17 cellular contexts compared by ENCODE assay signal in the genomic region with DNA sequence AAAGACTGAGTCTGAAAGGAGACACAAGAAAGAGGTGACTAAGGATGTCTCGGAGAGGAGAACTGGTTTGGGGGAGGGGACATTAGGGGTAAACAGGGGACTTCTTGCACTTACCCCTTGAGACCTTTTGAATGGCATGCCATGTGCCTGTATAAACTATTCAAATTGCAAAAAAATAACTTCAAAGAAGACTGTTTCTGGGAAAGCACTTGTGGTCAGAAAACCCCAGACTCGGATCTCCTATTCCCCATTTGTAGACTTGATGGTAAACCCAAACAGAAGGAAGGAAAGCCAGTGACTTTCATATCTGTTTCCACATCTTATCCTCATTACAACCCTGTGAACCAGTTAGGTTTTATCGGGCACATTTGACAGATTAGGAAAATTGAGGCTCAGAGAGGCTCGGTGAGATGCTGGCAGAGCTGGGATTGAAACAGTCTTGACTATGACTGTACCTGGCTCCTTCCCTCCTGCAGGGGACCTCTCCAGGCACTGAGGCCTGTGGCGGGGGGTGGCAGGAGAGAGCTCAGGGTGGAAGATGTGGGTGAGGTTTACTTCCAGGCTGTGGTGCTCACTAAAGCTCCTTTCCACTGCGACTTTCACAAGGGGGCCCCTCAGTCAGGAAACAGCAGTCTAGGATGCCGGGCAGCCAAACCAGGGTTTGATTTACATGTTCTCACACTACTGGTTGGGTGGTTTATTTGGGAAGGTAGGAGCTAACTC. TPM values are rescaled to one million over a fixed set of nuclear protein-coding genes. Genes with fewer than 3 reads are reported as not detected.
DNase-seq lines count a peak whose midpoint lies in the region; ATAC-seq and TF ChIP-seq lines count a peak whose summit lies in the region.
"Had no signal": no experiment of that assay in that cellular context is flagged by ENCODE, and none has a peak within 500 bp of the region (broad histone marks: within the 10 kb centered on the region; RNA-seq: fewer than 3 reads in every experiment).

No MANE protein-coding gene starts in this region.

- H3K9me3 Mint-ChIP-seq in activated naive CD4-positive, alpha-beta T cell treated with anti-CD3 and anti-CD28 coated beads for 36 hours = no peaks in the 10 kb centered on the region
- no peaks in the 10 kb centered on the region for H3K9me3 Mint-ChIP-seq in activated CD8-positive, alpha-beta T cell treated with anti-CD3 and anti-CD28 coated beads for 36 hours

- POLR2A ChIA-PET in activated CD8-positive, alpha-beta T cell treated with anti-CD3 and anti-CD28 coated beads for 36 hours (lab: Charles Lee) = no interaction called here

- peak overlapping the region; percentile 5 for H3K27ac Mint-ChIP-seq in activated naive CD4-positive, alpha-beta T cell treated with anti-CD3 and anti-CD28 coated beads for 36 hours
- no peak overlapping the region for H3K27ac Mint-ChIP-seq in activated CD8-positive, alpha-beta T cell treated with anti-CD3 and anti-CD28 coated beads for 36 hours

- H3K4me3 ChIP-seq in foreskin fibroblast (ENCODE audit: low read depth in 1 of 2, low read length in 2 of 2) = no peak overlapping the region
- H3K4me3 ChIP-seq: gastroesophageal sphincter, prostate gland, transverse colon had no signal

- intact Hi-C loops in activated naive CD4-positive, alpha-beta T cell treated with anti-CD3 and anti-CD28 coated beads for 36 hours (cut with micrococcal nuclease) = no loop called here
- intact Hi-C loops in activated CD8-positive, alpha-beta T cell treated with anti-CD3 and anti-CD28 coated beads for 36 hours (cut with micrococcal nuclease) = no loop called here

- CTCF ChIA-PET in activated naive CD4-positive, alpha-beta T cell treated with anti-CD3 and anti-CD28 coated beads for 36 hours (lab: Charles Lee) = interaction anchor here (1.2 to 1.5 kb wide), 2 partner anchors 30 to 125 kb away, joined by 3 to 5 read pairs; no protein-coding TSS in a partner anchor
- CTCF ChIA-PET in activated CD8-positive, alpha-beta T cell treated with anti-CD3 and anti-CD28 coated beads for 36 hours (lab: Charles Lee) = interaction anchor here (1.1 to 2.0 kb wide), 3 partner anchors 9 to 126 kb away, joined by 5 to 12 read pairs (median 5); no protein-coding TSS in a partner anchor

- H3K4me1 Mint-ChIP-seq in activated naive CD4-positive, alpha-beta T cell treated with anti-CD3 and anti-CD28 coated beads for 36 hours (ENCODE audit: low read depth) = peaks cover 13% of the 10 kb centered on the region
- H3K4me1 Mint-ChIP-seq in activated CD8-positive, alpha-beta T cell treated with anti-CD3 and anti-CD28 coated beads for 36 hours (ENCODE audit: low read depth) = peaks cover 16% of the 10 kb centered on the region

- peak; percentile 46 for ATAC-seq in activated CD8-positive, alpha-beta T cell treated with anti-CD3 and anti-CD28 coated beads for 36 hours
- ATAC-seq in stimulated activated naive CD8-positive, alpha-beta T cell treated with anti-CD3 and anti-CD28 coated beads, Interleukin-15, Interleukin-2, amounts not matched to agents 100 U/mL and 50 U/mL, for 24 hours = peak; percentile 44
- ATAC-seq: gastroesophageal sphincter, PC-3 had no signal

- H3K4me3 Mint-ChIP-seq in activated naive CD4-positive, alpha-beta T cell treated with anti-CD3 and anti-CD28 coated beads for 36 hours = no peak overlapping the region
- H3K4me3 Mint-ChIP-seq in activated CD8-positive, alpha-beta T cell treated with anti-CD3 and anti-CD28 coated beads for 36 hours = no peak overlapping the region

- DNase-seq in activated naive CD4-positive, alpha-beta T cell treated with anti-CD3 and anti-CD28 coated beads for 36 hours = peak; percentile 40
- no peak for DNase-seq in activated naive CD4-positive, alpha-beta T cell treated with Interleukin-2 at 50 U/mL for 16 hours
- DNase-seq in KG1 (lab: John Stamatoyannopoulos, UW) = peak; percentile 47
- peak; percentile 35 for DNase-seq in activated CD8-positive, alpha-beta T cell treated with anti-CD3 and anti-CD28 coated beads for 36 hours
- DNase-seq in stimulated activated naive CD8-positive, alpha-beta T cell treated with anti-CD3 and anti-CD28 coated beads, Interleukin-15, Interleukin-2, amounts not matched to agents 100 U/mL and 50 U/mL, for 24 hours = no peak
- DNase-seq in foreskin fibroblast = no peak
- no peak for DNase-seq in cerebellar cortex (ENCODE audit: low spot score)
- DNase-seq in HT-29 (ENCODE audit: low spot score) = no peak
- DNase-seq: activated CD4-positive, alpha-beta T cell treated with anti-CD3 and anti-CD28 coated beads, Interleukin-2, amount 50 U/mL, for 4 hours; activated gamma-delta T cell; GOT3; islet precursor cell; NCI-H2171 treated with DMSO at 0.1 percent for 48 hours; PC-3; transverse colon had no signal

- no peaks in the 10 kb centered on the region for H3K36me3 Mint-ChIP-seq in activated naive CD4-positive, alpha-beta T cell treated with anti-CD3 and anti-CD28 coated beads for 36 hours (ENCODE audit: low read depth)
- H3K36me3 Mint-ChIP-seq in activated CD8-positive, alpha-beta T cell treated with anti-CD3 and anti-CD28 coated beads for 36 hours (ENCODE audit: low read depth) = no peaks in the 10 kb centered on the region

- TF ChIP-seq CTCF in activated CD8-positive, alpha-beta T cell treated with anti-CD3 and anti-CD28 coated beads for 36 hours (IDR thresholded peaks at IDR 0.05) = no peak
- TF ChIP-seq CTCF in foreskin fibroblast (IDR thresholded peaks at IDR 0.05; ENCODE audit: low read depth, low read length) = no peak

- no peaks in the 10 kb centered on the region for H3K27me3 Mint-ChIP-seq in activated naive CD4-positive, alpha-beta T cell treated with anti-CD3 and anti-CD28 coated beads for 36 hours (ENCODE audit: low read depth)
- H3K27me3 Mint-ChIP-seq in activated CD8-positive, alpha-beta T cell treated with anti-CD3 and anti-CD28 coated beads for 36 hours = no peaks in the 10 kb centered on the region

RNA-seq across cellular contexts. Expression of gene PLCG2, which starts 30.5 kb away (rescaled TPM):
- total RNA-seq in activated naive CD4-positive, alpha-beta T cell treated with anti-CD3 and anti-CD28 coated beads for 36 hours = 10 to 100 TPM; 12.0 to 13.4 TPM
- 10 to 100 TPM; 12.7 to 13.7 TPM for total RNA-seq in activated CD8-positive, alpha-beta T cell treated with anti-CD3 and anti-CD28 coated beads for 36 hours
- 1.6 and 3.0 TPM in 2 replicates for total RNA-seq in HT-29 (2014; rRNA removed; shearing (Covaris generic))

Comparison
In these comparisons a context has a peak if more than half of its experiments do, and no peak if none do; other contexts are left out.
1. DNase-seq: peak in activated naive CD4-positive, alpha-beta T cell treated with anti-CD3 and anti-CD28 coated beads for 36 hours (single experiment), KG1 (single experiment) and activated CD8-positive, alpha-beta T cell treated with anti-CD3 and anti-CD28 coated beads for 36 hours (single experiment); none in activated naive CD4-positive, alpha-beta T cell treated with Interleukin-2 at 50 U/mL for 16 hours (single experiment), stimulated activated naive CD8-positive, alpha-beta T cell treated with anti-CD3 and anti-CD28 coated beads, Interleukin-15, Interleukin-2, amounts not matched to agents 100 U/mL and 50 U/mL, for 24 hours (single experiment), foreskin fibroblast (0 of 2), cerebellar cortex (single experiment) and HT-29 (single experiment).